8 cellular contexts compared by ENCODE assay signal in genomic region chr14:25537846-25538455, GRCh38.
DNase-seq lines count a peak whose midpoint lies in the region; ATAC-seq, FAIRE-seq and TF ChIP-seq lines count a peak whose summit lies in the region.

No MANE protein-coding gene starts in this region.

- no peak overlapping the region for H3K4me3 ChIP-seq in HFF-Myc (replicated peaks; ENCODE audit: low read depth, low read length)
- H3K4me3 ChIP-seq in retinal pigment epithelial cell (ENCODE audit: low read length), result no peak overlapping the region
- H3K4me3 ChIP-seq in spleen, result no peak overlapping the region

- ATAC-seq in naive thymus-derived CD8-positive, alpha-beta T cell, result no peak

- H3K9me3 ChIP-seq in spleen, result peaks cover 0 to 7% (median 0%) of the 10 kb centered on the region in 8 donors

- no peak for TF ChIP-seq POLR2A in spleen (IDR thresholded peaks at IDR 0.05)

- no peak overlapping the region for H3K27ac Mint-ChIP-seq in naive thymus-derived CD8-positive, alpha-beta T cell
- H3K27ac Mint-ChIP-seq in Calu3 (ENCODE audit: unreplicated experiment), result no peak overlapping the region

- CTCF ChIA-PET in Calu3 (lab: Charles Lee), result no interaction called here

- WGBS in spleen, 5 donors, result 53 to 60% (median 56%) methylated on average over 2 of the region's 2 CpGs

- intact Hi-C loops in spleen (cut with DNase I; ENCODE audit: low total_unique reads) (no loop called here), Calu3 (cut with micrococcal nuclease; ENCODE audit: unreplicated experiment) (no loop called here)

- POLR2A ChIA-PET in naive thymus-derived CD8-positive, alpha-beta T cell (lab: Charles Lee), result no interaction called here

- H3K4me3 Mint-ChIP-seq in naive thymus-derived CD8-positive, alpha-beta T cell, result no peak overlapping the region
- no peak overlapping the region for H3K4me3 Mint-ChIP-seq in Calu3 (ENCODE audit: low read depth, unreplicated experiment)

- no peak overlapping the region for H3K27ac ChIP-seq in spleen

- no peaks in the 10 kb centered on the region for H3K36me3 ChIP-seq in spleen

- peaks cover 0 to 12% (median 0%) of the 10 kb centered on the region in 5 donors for H3K27me3 Mint-ChIP-seq in naive thymus-derived CD8-positive, alpha-beta T cell
- no peaks in the 10 kb centered on the region for H3K27me3 Mint-ChIP-seq in Calu3 (ENCODE audit: unreplicated experiment)

- TF ChIP-seq CTCF in D721Med (IDR thresholded peaks at IDR 0.05; ENCODE audit: insufficient read depth, missing control alignments) (peak; percentile 37), HFF-Myc (IDR thresholded peaks at IDR 0.05; ENCODE audit: low read depth, low read length, missing control alignments) (peak; percentile 41), retinal pigment epithelial cell (conservative IDR thresholded peaks at IDR 0.05; ENCODE audit: low read depth, low read length) (peak; percentile 33), spleen (IDR thresholded peaks at IDR 0.05 in 8 of 11, conservative IDR thresholded peaks at IDR 0.05 in 3 of 11) (peak in 3 of 11 experiments; percentile 16 to 24 (median 21)), Calu3 (IDR thresholded peaks at IDR 0.05; ENCODE audit: unreplicated experiment) (no peak)

- H3K36me3 Mint-ChIP-seq in naive thymus-derived CD8-positive, alpha-beta T cell, result peaks cover 0 to 4% (median 0%) of the 10 kb centered on the region in 3 donors
- no peaks in the 10 kb centered on the region for H3K36me3 Mint-ChIP-seq in Calu3 (ENCODE audit: insufficient read depth, unreplicated experiment)

- DNase-seq in D721Med (ENCODE audit: insufficient read length, low spot score), result peak; percentile 32
- DNase-seq in HFF-Myc (ENCODE audit: extremely low read depth, low read depth), result no peak
- peak; percentile 10 for DNase-seq in NCI-H446 treated with DMSO at 0.1 percent for 48 hours (lab: John Stamatoyannopoulos, UW)
- peak; percentile 21 for DNase-seq in cerebellar cortex (ENCODE audit: low spot score)
- no peak for DNase-seq in retinal pigment epithelial cell (ENCODE audit: low read depth)
- DNase-seq in spleen, result no peak
- no peak for DNase-seq in naive thymus-derived CD8-positive, alpha-beta T cell
- DNase-seq in Calu3, result no peak

- no peaks in the 10 kb centered on the region for H3K4me1 Mint-ChIP-seq in naive thymus-derived CD8-positive, alpha-beta T cell
- no peaks in the 10 kb centered on the region for H3K4me1 Mint-ChIP-seq in Calu3 (ENCODE audit: low read depth, unreplicated experiment)

- BruUV-seq in Calu3 (replicated peaks; lab: Mats Ljungman, UMichigan), result no TSS peak

- no peaks in the 10 kb centered on the region for H3K27me3 ChIP-seq in spleen (replicated peaks in 1 of 7)

- no peak for FAIRE-seq in D721Med (lab: Jason Lieb, UNC)

- H3K9me3 Mint-ChIP-seq in naive thymus-derived CD8-positive, alpha-beta T cell, result peaks cover 2 to 44% (median 11%) of the 10 kb centered on the region in 9 donors
- H3K9me3 Mint-ChIP-seq in Calu3 (ENCODE audit: low read depth, unreplicated experiment), result peaks cover 9% of the 10 kb centered on the region

- no peaks in the 10 kb centered on the region for H3K4me1 ChIP-seq in spleen

Comparison
In these comparisons a context has a peak if more than half of its experiments do, and no peak if none do; other contexts are left out.
1. DNase-seq: peak in D721Med (single experiment), NCI-H446 treated with DMSO at 0.1 percent for 48 hours (single experiment) and cerebellar cortex (single experiment); none in HFF-Myc (single experiment), retinal pigment epithelial cell (single experiment), spleen (single experiment), naive thymus-derived CD8-positive, alpha-beta T cell (0 of 10) and Calu3 (single experiment).